In genomic region chr17:77857306-77857555, GRCh38 we compare ENCODE assay signal across 21 cellular contexts.
"Had no signal": no experiment of that assay in that cellular context is flagged by ENCODE, and none has a peak within 500 bp of the region (broad histone marks: within the 10 kb centered on the region; RNA-seq: fewer than 3 reads in every experiment).

No MANE protein-coding gene starts in this region.

- H3K27me3 ChIP-seq: colonic mucosa, hepatocyte had no signal

- H3K4me3 Mint-ChIP-seq: endodermal cell, nephron had no signal

- H3K9me3 ChIP-seq: colonic mucosa, left ventricle myocardium inferior, neutrophil, stomach, thoracic aorta had no signal

- H3K4me1 Mint-ChIP-seq: endodermal cell, nephron had no signal

- H3K9me3 Mint-ChIP-seq: endodermal cell, nephron had no signal

- H3K4me3 ChIP-seq: colonic mucosa, hepatocyte, left ventricle myocardium inferior, lung, stomach, thoracic aorta had no signal

- H3K36me3 ChIP-seq: colonic mucosa, left ventricle myocardium inferior, neutrophil, stomach, thoracic aorta had no signal

- H3K4me1 ChIP-seq: colonic mucosa, stomach had no signal

- ATAC-seq: left cardiac atrium, sciatic nerve had no signal

- DNase-seq: colonic mucosa; dermis blood vessel endothelial cell; erythroblast; foreskin melanocyte; mesenchymal stem cell; midbrain; naive B cell; stimulated activated CD4-positive, alpha-beta T cell treated with anti-CD3 and anti-CD28 coated beads, Interleukin-2, amount 100 ng/mL, for 24 hours; stimulated activated naive CD4-positive, alpha-beta T cell; stomach; substantia nigra; trophoblast cell had no signal

- H3K27ac Mint-ChIP-seq: endodermal cell, nephron had no signal

- H3K27ac ChIP-seq: colonic mucosa, hepatocyte, left ventricle myocardium inferior, neutrophil, stomach, thoracic aorta had no signal
